20 cellular contexts compared by ENCODE assay signal in genomic region chr6:35023091-35023490, GRCh38.
A peak's percentile ranks its signal among the peaks of the same experiment; 100 is the strongest.
DNase-seq lines count a peak whose midpoint lies in the region; ATAC-seq and TF ChIP-seq lines count a peak whose summit lies in the region.
"Had no signal": no experiment of that assay in that cellular context is flagged by ENCODE, and none has a peak within 500 bp of the region (broad histone marks: within the 10 kb centered on the region; RNA-seq: fewer than 3 reads in every experiment).

No MANE protein-coding gene starts in this region.

- intact Hi-C loops in dorsolateral prefrontal cortex (cut with DNase I): no loop called here

- TF ChIP-seq CTCF in dorsolateral prefrontal cortex (IDR thresholded peaks at IDR 0.05 in 54 of 56, conservative IDR thresholded peaks at IDR 0.05 in 2 of 56; ENCODE audit: low read depth in 1 of 56, partially characterized antibody in 56 of 56) (no peak), thoracic aorta (IDR thresholded peaks at IDR 0.05) (no peak)

- 84% methylated on average over 1 of the region's 1 CpG for WGBS in HUES64

- H3K9me3 ChIP-seq in HUES64 (ENCODE audit: insufficient read depth, low read depth, low read length): no peaks in the 10 kb centered on the region
- no peaks in the 10 kb centered on the region for H3K9me3 ChIP-seq in muscle layer of duodenum (ENCODE audit: control insufficient read depth in 1 of 2, low read length in 2 of 2)
- H3K9me3 ChIP-seq in thoracic aorta: no peaks in the 10 kb centered on the region
- H3K9me3 ChIP-seq: uterus had no signal

- ATAC-seq in thoracic aorta (ENCODE audit: insufficient number of reproducible peaks, low FRiP score, low read depth) (no peak), GM21576 (IDR thresholded peaks at IDR 0.05; ENCODE audit: unreplicated experiment) (no peak), HG02678 (IDR thresholded peaks at IDR 0.05; ENCODE audit: unreplicated experiment) (no peak), HG03520 (IDR thresholded peaks at IDR 0.05; ENCODE audit: unreplicated experiment) (no peak)
- ATAC-seq: foreskin keratinocyte; naive thymus-derived CD8-positive, alpha-beta T cell had no signal

- no peaks in the 10 kb centered on the region for H3K27me3 ChIP-seq in HUES64 (ENCODE audit: insufficient read depth, low read length)
- no peaks in the 10 kb centered on the region for H3K27me3 ChIP-seq in dorsolateral prefrontal cortex
- no peaks in the 10 kb centered on the region for H3K27me3 ChIP-seq in muscle layer of duodenum (ENCODE audit: low read depth, low read length)
- H3K27me3 ChIP-seq in thoracic aorta (replicated peaks; ENCODE audit: insufficient read depth): no peaks in the 10 kb centered on the region
- H3K27me3 ChIP-seq: foreskin keratinocyte, uterus had no signal

- no peak overlapping the region for H3K9ac ChIP-seq in HUES64 (ENCODE audit: low read depth, low read length)

- H3K4me1 ChIP-seq in HUES64 (ENCODE audit: insufficient read depth, low read length) (peaks cover 68% of the 10 kb centered on the region), muscle layer of duodenum (ENCODE audit: control insufficient read depth in 1 of 2, insufficient read depth in 2 of 2, low read length in 2 of 2) (peaks cover 27 to 49% of the 10 kb centered on the region in 2 donors), thoracic aorta (ENCODE audit: control insufficient read depth in 1 of 2, low read depth in 2 of 2) (peaks cover 61 to 92% of the 10 kb centered on the region in 2 donors)
- H3K4me1 ChIP-seq: uterus had no signal

- H3K36me3 ChIP-seq in HUES64 (ENCODE audit: insufficient read depth, low read length): peaks cover 10% of the 10 kb centered on the region
- H3K36me3 ChIP-seq in muscle layer of duodenum (ENCODE audit: control insufficient read depth in 1 of 2, insufficient read depth in 2 of 2, low read length in 2 of 2): peaks cover 0 to 5% of the 10 kb centered on the region in 2 donors
- no peaks in the 10 kb centered on the region for H3K36me3 ChIP-seq in thoracic aorta
- H3K36me3 ChIP-seq: uterus had no signal

- H3K4me3 ChIP-seq in HUES64 (ENCODE audit: low read length) (no peak overlapping the region), dorsolateral prefrontal cortex (peak overlapping the region in 1 of 59 donors; percentile 13), muscle layer of duodenum (ENCODE audit: low read depth in 1 of 2, low read length in 2 of 2) (peak overlapping the region; percentile 5 to 42), thoracic aorta (peak overlapping the region; percentile 6)
- H3K4me3 ChIP-seq: uterus had no signal

- H3K27ac ChIP-seq in HUES64 (ENCODE audit: low read depth, low read length): peak overlapping the region; percentile 66; the same call in 1 of the 2 replicates
- peak overlapping the region in 54 of 59 donors; percentile 18 to 95 (median 82) for H3K27ac ChIP-seq in dorsolateral prefrontal cortex
- peak overlapping the region; percentile 55 for H3K27ac ChIP-seq in muscle layer of duodenum (ENCODE audit: low read length)
- peak overlapping the region; percentile 87 to 97 for H3K27ac ChIP-seq in thoracic aorta
- H3K27ac ChIP-seq: HL-60 had no signal

- DNase-seq in dorsolateral prefrontal cortex (no peak), thoracic aorta (ENCODE audit: low spot score) (no peak)
- DNase-seq: activated naive CD4-positive, alpha-beta T cell treated with anti-CD3 and anti-CD28 coated beads for 36 hours; activated T-cell treated with anti-CD3 and anti-CD28 coated beads for 4 hours; foreskin keratinocyte; H7; KG1; MV-4-11; naive thymus-derived CD8-positive, alpha-beta T cell; NCI-H1930; NCI-H446; NK-92 treated with Interleukin-12 subunit alpha and Interleukin-12 subunit beta, amount 100 ng/mL, for 24 hours; RPMI8226; uterus had no signal
